In genomic region chr6:29975561-29975907, GRCh38 we compare ENCODE assay signal across 11 cellular contexts. TPM values are rescaled to one million over a fixed set of nuclear protein-coding genes. Genes with fewer than 3 reads are reported as not detected.
DNase-seq lines count a peak whose midpoint lies in the region; TF ChIP-seq lines count a peak whose summit lies in the region.
"Had no signal": no experiment of that assay in that cellular context is flagged by ENCODE, and none has a peak within 500 bp of the region (broad histone marks: within the 10 kb centered on the region; RNA-seq: fewer than 3 reads in every experiment).

No MANE protein-coding gene starts in this region.

- H3K4me1 Mint-ChIP-seq in CD8-positive, alpha-beta memory T cell = peaks cover 38 to 41% (median 39%) of the 10 kb centered on the region in 3 donors
- peaks cover 14% of the 10 kb centered on the region for H3K4me1 Mint-ChIP-seq in glutamatergic neuron (ENCODE audit: low read depth, unreplicated experiment)

- H3K9me3 ChIP-seq in CD8-positive, alpha-beta memory T cell (ENCODE audit: low read length) = no peaks in the 10 kb centered on the region
- H3K9me3 ChIP-seq in Peyer's patch = no peaks in the 10 kb centered on the region
- H3K9me3 ChIP-seq in ovary = no peaks in the 10 kb centered on the region
- H3K9me3 ChIP-seq in PC-9 (ENCODE audit: insufficient read depth, low read depth) = no peaks in the 10 kb centered on the region

- H3K4me3 Mint-ChIP-seq in CD8-positive, alpha-beta memory T cell = peak overlapping the region; percentile 32 to 92 (median 87)
- H3K4me3 Mint-ChIP-seq in glutamatergic neuron (ENCODE audit: unreplicated experiment) = peak overlapping the region; percentile 84

- DNase-seq in CD8-positive, alpha-beta memory T cell = no peak
- DNase-seq in Peyer's patch (no peak), glutamatergic neuron (peak; percentile 21), ovary (no peak), SW480 (ENCODE audit: low spot score) (no peak), RKO (ENCODE audit: low spot score) (no peak), PC-9 (no peak)
- no peak for DNase-seq in stimulated activated naive CD4-positive, alpha-beta T cell treated with Interleukin-2 at 50 U/mL for 16 hours (lab: John Stamatoyannopoulos, UW)
- DNase-seq: DMS79 treated with DMSO at 0.1 percent for 48 hours; NCI-H1105 treated with DMSO at 0.1 percent for 48 hours; stimulated activated CD4-positive, alpha-beta T cell treated with anti-CD3 and anti-CD28 coated beads, Interleukin-12 subunit alpha, Interleukin-12 subunit beta, amount 100 ng/mL, for 4 hours had no signal

- no peaks in the 10 kb centered on the region for H3K9me2 ChIP-seq in PC-9 (ENCODE audit: insufficient read depth)

- peaks cover 17% of the 10 kb centered on the region; the same call in 1 of the 2 replicates for H3F3A ChIP-seq in PC-9 (ENCODE audit: insufficient read depth, low read depth)

- TF ChIP-seq EP300 in ovary (IDR thresholded peaks at IDR 0.05) = no peak

- TF ChIP-seq POLR2A in Peyer's patch (IDR thresholded peaks at IDR 0.05) (no peak), ovary (IDR thresholded peaks at IDR 0.05) (no peak)

- peaks cover 50 to 56% of the 10 kb centered on the region in 2 donors for H3K27me3 Mint-ChIP-seq in CD8-positive, alpha-beta memory T cell
- peaks cover 24% of the 10 kb centered on the region for H3K27me3 Mint-ChIP-seq in glutamatergic neuron (ENCODE audit: unreplicated experiment)

- POLR2A ChIA-PET in CD8-positive, alpha-beta memory T cell (lab: Charles Lee) = interaction anchor here (0.7 to 1.1 kb wide), 3 partner anchors 10 to 91 kb away, joined by 3 to 5 read pairs (median 4); no protein-coding TSS in a partner anchor
- POLR2A ChIA-PET in PC-9 (lab: Charles Lee; ENCODE audit: unreplicated experiment) = interaction anchor here (0.7 kb wide), 1 partner anchor 237 kb away, joined by 5 read pairs; the partner anchor contains the start of gene TRIM26

- H3K9me3 Mint-ChIP-seq in CD8-positive, alpha-beta memory T cell = no peaks in the 10 kb centered on the region
- H3K9me3 Mint-ChIP-seq in glutamatergic neuron (ENCODE audit: unreplicated experiment) = peaks cover 7% of the 10 kb centered on the region

- CTCF ChIA-PET in CD8-positive, alpha-beta memory T cell (lab: Charles Lee) = interaction anchor here (0.8 to 3.1 kb wide), 6 partner anchors 8 to 322 kb away, joined by 3 to 24 read pairs (median 3); no protein-coding TSS in a partner anchor
- CTCF ChIA-PET in PC-9 (lab: Charles Lee) = no interaction called here

- peaks cover 11% of the 10 kb centered on the region for H3K27me3 ChIP-seq in CD8-positive, alpha-beta memory T cell (ENCODE audit: insufficient read depth, low read length, poor library complexity, severe bottlenecking)
- H3K27me3 ChIP-seq in Peyer's patch (no peaks in the 10 kb centered on the region), ovary (no peaks in the 10 kb centered on the region), PC-9 (ENCODE audit: insufficient read depth, low read depth) (no peaks in the 10 kb centered on the region)

- no peak overlapping the region for H3K4me2 ChIP-seq in PC-9

- WGBS in ovary, 3 donors = 11 to 15% (median 11%) methylated on average over 25 of the region's 25 CpGs

- H3K27ac Mint-ChIP-seq in CD8-positive, alpha-beta memory T cell = peak overlapping the region in 2 of 8 donors; percentile 34 to 56
- peak overlapping the region; percentile 49 for H3K27ac Mint-ChIP-seq in glutamatergic neuron (ENCODE audit: unreplicated experiment)

- no peaks in the 10 kb centered on the region for H3K79me2 ChIP-seq in PC-9 (ENCODE audit: low read depth)

- peaks cover 28% of the 10 kb centered on the region for H3K4me1 ChIP-seq in CD8-positive, alpha-beta memory T cell (ENCODE audit: insufficient read depth, low read length)
- H3K4me1 ChIP-seq in Peyer's patch (peaks cover 0 to 19% (median 3%) of the 10 kb centered on the region in 4 donors), ovary (ENCODE audit: insufficient read depth) (peaks cover 6% of the 10 kb centered on the region), PC-9 (replicated peaks; ENCODE audit: insufficient read depth) (peaks cover 10% of the 10 kb centered on the region)

- peaks cover 0 to 1% (median 0%) of the 10 kb centered on the region in 3 donors for H3K36me3 Mint-ChIP-seq in CD8-positive, alpha-beta memory T cell
- H3K36me3 Mint-ChIP-seq in glutamatergic neuron (ENCODE audit: unreplicated experiment) = no peaks in the 10 kb centered on the region

- no peak overlapping the region for H3K4me3 ChIP-seq in CD8-positive, alpha-beta memory T cell (ENCODE audit: low read length)
- H3K4me3 ChIP-seq in Peyer's patch (peak overlapping the region in 3 of 4 donors; percentile 34 to 59 (median 48)), ovary (peak overlapping the region; percentile 43), PC-9 (no peak overlapping the region)

- no peak overlapping the region for H2AFZ ChIP-seq in PC-9

- H3K36me3 ChIP-seq in CD8-positive, alpha-beta memory T cell (ENCODE audit: insufficient read depth, low read length) = no peaks in the 10 kb centered on the region
- no peaks in the 10 kb centered on the region for H3K36me3 ChIP-seq in Peyer's patch
- no peaks in the 10 kb centered on the region for H3K36me3 ChIP-seq in ovary
- H3K36me3 ChIP-seq in PC-9 (ENCODE audit: low read depth) = no peaks in the 10 kb centered on the region

- intact Hi-C loops in ovary (cut with DNase I) (loop anchor here in 1 of 4 donors (5.0 kb wide), 1 partner anchor 48 kb away; no protein-coding TSS in a partner anchor), PC-9 (cut with micrococcal nuclease; ENCODE audit: unreplicated experiment) (no loop called here)

- no peak overlapping the region for H3K27ac ChIP-seq in CD8-positive, alpha-beta memory T cell (ENCODE audit: low read depth, low read length)
- H3K27ac ChIP-seq in Peyer's patch (no peak overlapping the region), ovary (no peak overlapping the region), PC-9 (no peak overlapping the region)

- TF ChIP-seq CTCF in Peyer's patch (IDR thresholded peaks at IDR 0.05) (no peak), glutamatergic neuron (IDR thresholded peaks at IDR 0.05; ENCODE audit: partially characterized antibody, unreplicated experiment) (no peak), ovary (IDR thresholded peaks at IDR 0.05) (no peak), PC-9 (conservative IDR thresholded peaks at IDR 0.05) (no peak)

- BruUV-seq in PC-9 (replicated peaks; lab: Mats Ljungman, UMichigan) = no TSS peak

- no peaks in the 10 kb centered on the region for H4K20me1 ChIP-seq in PC-9 (ENCODE audit: insufficient read depth)

RNA-seq across cellular contexts. Expression of gene HLA-A, which starts 33.2 kb away (rescaled TPM):
- total RNA-seq in CD8-positive, alpha-beta memory T cell = 1,000 to 10,000 TPM; 1,371 to 1,390 TPM
- 3,526 TPM for polyA plus RNA-seq in CD8-positive, alpha-beta memory T cell
- total RNA-seq in Peyer's patch (1,000 to 10,000 TPM in 3 of 4 donors, 100 to 1,000 TPM in 1; 296 to 1,668 (median 1,428) TPM), glutamatergic neuron (ENCODE audit: unreplicated experiment) (60.2 TPM), ovary (100 to 1,000 TPM; 269 to 430 (median 310) TPM), PC-9 (2021) (168 and 261 TPM in 2 replicates)
- polyA plus RNA-seq in ovary = 100 to 1,000 TPM; 511 to 543 TPM

Comparison
In these comparisons a context has a peak if more than half of its experiments do, and no peak if none do; other contexts are left out.
1. H3K4me3 ChIP-seq: peak in Peyer's patch (3 of 4) and ovary (single experiment); none in CD8-positive, alpha-beta memory T cell (single experiment) and PC-9 (single experiment).